23 cellular contexts compared by ENCODE assay signal in genomic region chr5:149886697-149887470, GRCh38. TPM values are rescaled to one million over a fixed set of nuclear protein-coding genes. Genes with fewer than 3 reads are reported as not detected.
A peak's percentile ranks its signal among the peaks of the same experiment; 100 is the strongest.
DNase-seq lines count a peak whose midpoint lies in the region; ATAC-seq and TF ChIP-seq lines count a peak whose summit lies in the region.
"Had no signal": no experiment of that assay in that cellular context is flagged by ENCODE, and none has a peak within 500 bp of the region (broad histone marks: within the 10 kb centered on the region; RNA-seq: fewer than 3 reads in every experiment).

No MANE protein-coding gene starts in this region.

- in situ Hi-C loops in ACHN (cut with HindIII; ENCODE audit: low pct_ligation_motif_present, low pct_unique_long_range_greater_than_20kb, low sequenced_read_pairs) = no loop called here

- peaks cover 6% of the 10 kb centered on the region for H3K4me1 Mint-ChIP-seq in endodermal cell
- H3K4me1 Mint-ChIP-seq: stimulated activated effector memory CD8-positive, alpha-beta T cell treated with anti-CD3 and anti-CD28 coated beads, Interleukin-12 subunit alpha, Interleukin-12 subunit beta, amount 100 ng/mL, for 72 hours had no signal

- H3K4me1 ChIP-seq in colonic mucosa = peaks cover 8% of the 10 kb centered on the region
- H3K4me1 ChIP-seq in mucosa of rectum (ENCODE audit: control insufficient read depth in 2 of 2, insufficient read depth in 2 of 2, low read length in 2 of 2) = peaks cover 9 to 24% of the 10 kb centered on the region in 2 donors
- H3K4me1 ChIP-seq in endodermal cell (ENCODE audit: control insufficient read depth, insufficient read depth, low read length) = peaks cover 2% of the 10 kb centered on the region

- H3K36me3 ChIP-seq in colonic mucosa = no peaks in the 10 kb centered on the region
- no peaks in the 10 kb centered on the region for H3K36me3 ChIP-seq in mucosa of rectum (ENCODE audit: control insufficient read depth in 2 of 2, insufficient read depth in 2 of 2, low read length in 2 of 2)
- no peaks in the 10 kb centered on the region for H3K36me3 ChIP-seq in endodermal cell (ENCODE audit: control insufficient read depth, insufficient read depth, low read length)
- H3K36me3 ChIP-seq: sigmoid colon, upper lobe of left lung had no signal

- TF ChIP-seq CTCF in colonic mucosa (IDR thresholded peaks at IDR 0.05) (no peak), endodermal cell (conservative IDR thresholded peaks at IDR 0.05) (no peak)

- intact Hi-C loops in colonic mucosa (cut with DNase I) = no loop called here
- intact Hi-C loops in left colon (cut with DNase I, micrococcal nuclease) = no loop called here

- H3K27ac Mint-ChIP-seq in endodermal cell = no peak overlapping the region
- H3K27ac Mint-ChIP-seq: stimulated activated effector memory CD8-positive, alpha-beta T cell treated with anti-CD3 and anti-CD28 coated beads, Interleukin-12 subunit alpha, Interleukin-12 subunit beta, amount 100 ng/mL, for 72 hours had no signal

- no peak for ATAC-seq in HG02763 (IDR thresholded peaks at IDR 0.05; ENCODE audit: unreplicated experiment)
- no peak for ATAC-seq in left colon
- ATAC-seq: stimulated activated effector memory CD8-positive, alpha-beta T cell treated with anti-CD3 and anti-CD28 coated beads, Interleukin-12 subunit alpha, Interleukin-12 subunit beta, amount 100 ng/mL, for 72 hours had no signal

- H3K27me3 Mint-ChIP-seq in endodermal cell (ENCODE audit: insufficient read depth) = no peaks in the 10 kb centered on the region

- no peaks in the 10 kb centered on the region for H3K9me3 Mint-ChIP-seq in endodermal cell
- H3K9me3 Mint-ChIP-seq: stimulated activated effector memory CD8-positive, alpha-beta T cell treated with anti-CD3 and anti-CD28 coated beads, Interleukin-12 subunit alpha, Interleukin-12 subunit beta, amount 100 ng/mL, for 72 hours had no signal

- no peaks in the 10 kb centered on the region for H3K36me3 Mint-ChIP-seq in endodermal cell (ENCODE audit: low read depth)
- H3K36me3 Mint-ChIP-seq: stimulated activated effector memory CD8-positive, alpha-beta T cell treated with anti-CD3 and anti-CD28 coated beads, Interleukin-12 subunit alpha, Interleukin-12 subunit beta, amount 100 ng/mL, for 72 hours had no signal

- H3K9ac ChIP-seq in colonic mucosa (ENCODE audit: low read depth in 2 of 2, low read length in 2 of 2) (peak overlapping the region in 1 of 2 donors; percentile 3), mucosa of rectum (ENCODE audit: low read depth in 1 of 2, low read length in 2 of 2) (no peak overlapping the region), endodermal cell (ENCODE audit: extremely low read depth, low read length, poor library complexity, severe bottlenecking) (no peak overlapping the region)
- H3K9ac ChIP-seq: GM23248 had no signal

- H3K4me3 Mint-ChIP-seq in endodermal cell = no peak overlapping the region
- H3K4me3 Mint-ChIP-seq: stimulated activated effector memory CD8-positive, alpha-beta T cell treated with anti-CD3 and anti-CD28 coated beads, Interleukin-12 subunit alpha, Interleukin-12 subunit beta, amount 100 ng/mL, for 72 hours had no signal

- H3K4me3 ChIP-seq in colonic mucosa = no peak overlapping the region
- H3K4me3 ChIP-seq in mucosa of rectum (ENCODE audit: low read length in 2 of 2) = no peak overlapping the region
- no peak overlapping the region for H3K4me3 ChIP-seq in endodermal cell (ENCODE audit: low read length)
- H3K4me3 ChIP-seq: GM23248, sigmoid colon, upper lobe of left lung had no signal

- 91 to 93% methylated on average over 4 to 5 of the region's 6 CpGs for WGBS in endodermal cell (ENCODE audit: insufficient coverage in 1 of 2, insufficient read length in 1 of 2), 2 experiments

- H3K27me3 ChIP-seq in colonic mucosa = no peaks in the 10 kb centered on the region
- H3K27me3 ChIP-seq in mucosa of rectum (ENCODE audit: control insufficient read depth in 2 of 2, insufficient read depth in 2 of 2, low read length in 2 of 2) = no peaks in the 10 kb centered on the region
- no peaks in the 10 kb centered on the region for H3K27me3 ChIP-seq in endodermal cell (ENCODE audit: control insufficient read depth, insufficient read depth, low read length, poor library complexity, severe bottlenecking)
- H3K27me3 ChIP-seq: sigmoid colon, upper lobe of left lung had no signal

- peak overlapping the region; percentile 69 for H3K27ac ChIP-seq in colonic mucosa
- H3K27ac ChIP-seq in mucosa of rectum (ENCODE audit: low read depth in 2 of 2, low read length in 2 of 2) = peak overlapping the region; percentile 63 to 64
- no peak overlapping the region for H3K27ac ChIP-seq in endodermal cell (ENCODE audit: low read depth, low read length)
- H3K27ac ChIP-seq: epithelial cell of prostate, GM23248, sigmoid colon had no signal

- H3K9me3 ChIP-seq in colonic mucosa (no peaks in the 10 kb centered on the region), mucosa of rectum (ENCODE audit: control insufficient read depth in 2 of 2, low read length in 2 of 2) (no peaks in the 10 kb centered on the region), endodermal cell (ENCODE audit: control insufficient read depth, low read length) (no peaks in the 10 kb centered on the region)
- H3K9me3 ChIP-seq: sigmoid colon, upper lobe of left lung had no signal

- peak; percentile 13 for DNase-seq in ACHN
- peak; percentile 63 for DNase-seq in LHCN-M2 (ENCODE audit: low read depth)
- no peak for DNase-seq in colonic mucosa
- DNase-seq in endodermal cell = no peak
- DNase-seq in nucleus accumbens (lab: John Stamatoyannopoulos, UW) = no peak
- no peak for DNase-seq in left colon
- DNase-seq: activated CD4-positive, alpha-beta T cell treated with anti-CD3 and anti-CD28 coated beads for 1 hour; activated CD8-positive, alpha-beta memory T cell treated with anti-CD3 and anti-CD28 coated beads, Interleukin-2, amount 50 U/mL, for 48 hours; activated naive CD4-positive, alpha-beta T cell treated with anti-CD3 and anti-CD28 coated beads, Interleukin-2, amount 50 U/mL, for 16 hours; NCI-H1048; NCI-H2171 treated with DMSO at 0.1 percent for 48 hours; sigmoid colon had no signal

RNA-seq across cellular contexts. Expression of gene PDE6A, which starts 57.7 kb away (rescaled TPM):
- total RNA-seq in LHCN-M2 (2014; rRNA removed) = 0.58 and 1.1 TPM in 2 replicates
- polyA plus RNA-seq in LHCN-M2 (2012) = 0.83 TPM
- 1 to 10 TPM; 1.5 to 2.7 TPM for total RNA-seq in colonic mucosa
- under 1 TPM in 1 of 2 donors, not detected in 1; 0.07 TPM for total RNA-seq in endodermal cell
- polyA plus RNA-seq in endodermal cell (2013, experiment 1 of 2) = not detected
- polyA plus RNA-seq in endodermal cell (2013, experiment 2 of 2) = not detected
- 1 to 10 TPM; 4.2 to 4.7 TPM for total RNA-seq in left colon
- total RNA-seq: cerebellum; GM23248; liver; sigmoid colon; T-helper 2 cell treated with Interferon-gamma antibody and Interleukin-4, amounts not matched to agents 100 ng/mL and 5 ng/mL, for 36 hours; upper lobe of left lung had no signal
- polyA plus RNA-seq: BJ, GM23248, neural cell had no signal

Comparison
In these comparisons a context has a peak if more than half of its experiments do, and no peak if none do; other contexts are left out.
1. DNase-seq: peak in ACHN (single experiment) and LHCN-M2 (single experiment); none in colonic mucosa (single experiment), endodermal cell (single experiment), nucleus accumbens (0 of 56) and left colon (0 of 2).